Comparison of ENCODE assay signal across 17 cellular contexts in genomic region chr11:125200441-125200840, GRCh38. TPM values are rescaled to one million over a fixed set of nuclear protein-coding genes. Genes with fewer than 3 reads are reported as not detected.
DNase-seq lines count a peak whose midpoint lies in the region; ATAC-seq, FAIRE-seq and TF ChIP-seq lines count a peak whose summit lies in the region.
"Had no signal": no experiment of that assay in that cellular context is flagged by ENCODE, and none has a peak within 500 bp of the region (broad histone marks: within the 10 kb centered on the region; RNA-seq: fewer than 3 reads in every experiment).

No MANE protein-coding gene starts in this region.

- H3K27ac ChIP-seq in C4-2B (peak overlapping the region; percentile 48; the same call in 1 of the 2 replicates), body of pancreas (peak overlapping the region; percentile 16 to 90 (median 72)), pancreas (peak overlapping the region in 3 of 4 donors; percentile 61 to 79 (median 78))
- no peak overlapping the region for H3K27ac ChIP-seq in CD8-positive, alpha-beta T cell (ENCODE audit: low read depth, low read length)
- H3K27ac ChIP-seq: BLaER1 had no signal

- H3K27ac Mint-ChIP-seq in nephron: peak overlapping the region; percentile 95 to 99 (median 96)
- H3K27ac Mint-ChIP-seq in CD8-positive, alpha-beta T cell: no peak overlapping the region
- H3K27ac Mint-ChIP-seq: H9 had no signal

- H3K9me3 Mint-ChIP-seq in nephron: no peaks in the 10 kb centered on the region
- H3K9me3 Mint-ChIP-seq in CD8-positive, alpha-beta T cell: no peaks in the 10 kb centered on the region
- H3K9me3 Mint-ChIP-seq: CD8-positive, alpha-beta memory T cell; H9 had no signal

- FAIRE-seq in pancreas (lab: Jason Lieb, UNC): no peak
- FAIRE-seq: D721Med, G401.6, GM12891 had no signal

- 94 to 96% methylated on average over 11 of the region's 11 CpGs for WGBS in body of pancreas, 2 donors
- WGBS in pancreas, 2 donors: 92 to 96% methylated on average over 11 of the region's 11 CpGs

- H3K4me3 ChIP-seq in body of pancreas (no peak overlapping the region), pancreas (no peak overlapping the region)
- H3K4me3 ChIP-seq in CD8-positive, alpha-beta T cell (ENCODE audit: low read depth, low read length): no peak overlapping the region
- H3K4me3 ChIP-seq: BLaER1 had no signal

- no peak overlapping the region for H3K4me3 Mint-ChIP-seq in nephron
- H3K4me3 Mint-ChIP-seq in CD8-positive, alpha-beta T cell: no peak overlapping the region
- H3K4me3 Mint-ChIP-seq: CD8-positive, alpha-beta memory T cell; H9 had no signal

- intact Hi-C loops in body of pancreas (cut with DNase I): no loop called here
- intact Hi-C loops in pancreas (cut with DNase I): no loop called here
- intact Hi-C loops in CD8-positive, alpha-beta T cell (cut with DNase I, micrococcal nuclease): no loop called here

- no peak for DNase-seq in body of pancreas
- DNase-seq in pancreas: no peak
- DNase-seq in CD8-positive, alpha-beta T cell: no peak
- DNase-seq in NCI-H1105 treated with DMSO at 0.1 percent for 48 hours (lab: John Stamatoyannopoulos, UW): no peak
- no peak for DNase-seq in COLO829 (ENCODE audit: low spot score)
- DNase-seq: 8988T; Caco-2; CD8-positive, alpha-beta memory T cell; GOT3; H9 had no signal

- CTCF ChIA-PET in CD8-positive, alpha-beta T cell (lab: Charles Lee): no interaction called here

- H3K9me3 ChIP-seq in body of pancreas (no peaks in the 10 kb centered on the region), pancreas (no peaks in the 10 kb centered on the region)
- no peaks in the 10 kb centered on the region for H3K9me3 ChIP-seq in CD8-positive, alpha-beta T cell (ENCODE audit: low read length)
- H3K9me3 ChIP-seq: BLaER1, Caco-2 had no signal

- H3K4me1 ChIP-seq in body of pancreas: peaks cover 39% of the 10 kb centered on the region
- H3K4me1 ChIP-seq in pancreas: peaks cover 3 to 7% (median 7%) of the 10 kb centered on the region in 3 donors
- no peaks in the 10 kb centered on the region for H3K4me1 ChIP-seq in CD8-positive, alpha-beta T cell (ENCODE audit: insufficient read depth, low read length)
- H3K4me1 ChIP-seq: Caco-2 had no signal

- POLR2A ChIA-PET in CD8-positive, alpha-beta T cell (lab: Charles Lee): no interaction called here

- no peaks in the 10 kb centered on the region for H3K27me3 ChIP-seq in body of pancreas
- H3K27me3 ChIP-seq in pancreas: no peaks in the 10 kb centered on the region
- H3K27me3 ChIP-seq in CD8-positive, alpha-beta T cell (ENCODE audit: insufficient read depth, low read length): no peaks in the 10 kb centered on the region
- H3K27me3 ChIP-seq: BLaER1 had no signal

- TF ChIP-seq CTCF in C4-2B (conservative IDR thresholded peaks at IDR 0.05): no peak
- TF ChIP-seq CTCF in body of pancreas (IDR thresholded peaks at IDR 0.05): no peak
- TF ChIP-seq CTCF in nephron (IDR thresholded peaks at IDR 0.05; ENCODE audit: unreplicated experiment in 3 of 3): no peak
- TF ChIP-seq CTCF in pancreas (IDR thresholded peaks at IDR 0.05): no peak
- TF ChIP-seq CTCF in CD8-positive, alpha-beta T cell (IDR thresholded peaks at IDR 0.05): no peak

- H3K4me1 Mint-ChIP-seq in nephron: peaks cover 73% of the 10 kb centered on the region
- no peaks in the 10 kb centered on the region for H3K4me1 Mint-ChIP-seq in CD8-positive, alpha-beta T cell (ENCODE audit: low read depth)
- H3K4me1 Mint-ChIP-seq: CD8-positive, alpha-beta memory T cell had no signal

- H3K27me3 Mint-ChIP-seq in nephron (ENCODE audit: low read depth): peaks cover 8% of the 10 kb centered on the region
- H3K27me3 Mint-ChIP-seq in CD8-positive, alpha-beta T cell (ENCODE audit: low read depth): peaks cover 24% of the 10 kb centered on the region

- H3K36me3 ChIP-seq in body of pancreas (replicated peaks in 1 of 2; ENCODE audit: insufficient read depth in 1 of 2, low read depth in 2 of 2) (no peaks in the 10 kb centered on the region), pancreas (no peaks in the 10 kb centered on the region)
- H3K36me3 ChIP-seq in CD8-positive, alpha-beta T cell (ENCODE audit: insufficient read depth, low read length): no peaks in the 10 kb centered on the region
- H3K36me3 ChIP-seq: BLaER1 had no signal

- peaks cover 5% of the 10 kb centered on the region for H3K36me3 Mint-ChIP-seq in nephron (ENCODE audit: low read depth)
- no peaks in the 10 kb centered on the region for H3K36me3 Mint-ChIP-seq in CD8-positive, alpha-beta T cell
- H3K36me3 Mint-ChIP-seq: CD8-positive, alpha-beta memory T cell had no signal

- ATAC-seq in body of pancreas (no peak), pancreas (no peak), HG02970 (IDR thresholded peaks at IDR 0.05; ENCODE audit: low FRiP score, unreplicated experiment) (no peak)
- ATAC-seq in CD8-positive, alpha-beta T cell: no peak

- no peak for TF ChIP-seq POLR2A in body of pancreas (IDR thresholded peaks at IDR 0.05)

RNA-seq across cellular contexts. Expression of gene PKNOX2, which starts 35.9 kb away (rescaled TPM):
- 1 to 10 TPM; 4.2 to 4.9 TPM for total RNA-seq in body of pancreas
- total RNA-seq in pancreas: 1 to 10 TPM; 4.3 to 8.1 (median 5.9) TPM
- 1 to 10 TPM; 3.4 to 6.4 TPM for polyA plus RNA-seq in pancreas
- not detected for total RNA-seq in CD8-positive, alpha-beta T cell
- total RNA-seq: Caco-2; CD8-positive, alpha-beta memory T cell had no signal
- polyA plus RNA-seq: CD8-positive, alpha-beta memory T cell had no signal

Comparison
In these comparisons a context has a peak if more than half of its experiments do, and no peak if none do; other contexts are left out.
1. RNA of gene PKNOX2, which starts 35.9 kb away (total RNA-seq): 4.3 to 8.1 TPM in pancreas and 4.2 to 4.9 TPM in body of pancreas; not detected in CD8-positive, alpha-beta T cell; every median in the first group is over 4 times any median in the second.